21 cellular contexts compared by ENCODE assay signal in genomic region chr4:100869266-100869665, GRCh38.
A peak's percentile ranks its signal among the peaks of the same experiment; 100 is the strongest.
DNase-seq lines count a peak whose midpoint lies in the region; ATAC-seq and TF ChIP-seq lines count a peak whose summit lies in the region.
"Had no signal": no experiment of that assay in that cellular context is flagged by ENCODE, and none has a peak within 500 bp of the region (broad histone marks: within the 10 kb centered on the region; RNA-seq: fewer than 3 reads in every experiment).

No MANE protein-coding gene starts in this region.

- H2AFZ ChIP-seq in GM23338 (0 out of 2 replicates have a peak overlapping the region, but pooled peaks have one; percentile 7), OCI-LY1 (ENCODE audit: low read length) (peak overlapping the region; percentile 100)

- H3K27me3 Mint-ChIP-seq in GM23338 (ENCODE audit: insufficient read depth, low read depth, poor library complexity) (peaks cover 1% of the 10 kb centered on the region), HFFc6 (ENCODE audit: insufficient read depth) (peaks cover 2% of the 10 kb centered on the region)

- DNase-seq in GM23338 (ENCODE audit: low spot score) (no peak), epithelial cell of esophagus (ENCODE audit: low read depth) (peak; percentile 26), kidney tubule cell (ENCODE audit: low spot score) (peak; percentile 25), HuH-7 (ENCODE audit: low spot score) (no peak), NOMO-1 (lab: John Stamatoyannopoulos, UW; ENCODE audit: unreplicated experiment in 2 of 2) (no peak), NCI-H2227 treated with DMSO at 0.1 percent for 48 hours (lab: John Stamatoyannopoulos, UW) (no peak), HFFc6 (no peak)
- DNase-seq: CD4-positive, alpha-beta T cell; COR-L47; DMS79; GF-D8; Karpas-422; MV-4-11; NCI-H1105; NCI-H1436 treated with DMSO at 0.1 percent for 48 hours; NCI-H187 treated with DMSO at 0.1 percent for 48 hours; NCI-H526 treated with DMSO at 0.1 percent for 48 hours had no signal

- H3F3A ChIP-seq in GM23338 (replicated peaks; ENCODE audit: low read depth) = no peaks in the 10 kb centered on the region
- no peaks in the 10 kb centered on the region for H3F3A ChIP-seq in OCI-LY1 (ENCODE audit: insufficient read depth, low read length)

- peaks cover 2% of the 10 kb centered on the region for H3K9me3 Mint-ChIP-seq in GM23338
- no peaks in the 10 kb centered on the region; the same call in 1 of the 2 replicates for H3K9me3 Mint-ChIP-seq in HFFc6

- H3K79me2 ChIP-seq in GM23338 (replicated peaks; ENCODE audit: insufficient read depth) (no peaks in the 10 kb centered on the region), OCI-LY1 (ENCODE audit: insufficient read depth, low read length) (no peaks in the 10 kb centered on the region)

- H4K20me1 ChIP-seq in GM23338 (replicated peaks; ENCODE audit: insufficient read depth) (no peaks in the 10 kb centered on the region), OCI-LY1 (ENCODE audit: insufficient read depth, low read length) (no peaks in the 10 kb centered on the region)
- H4K20me1 ChIP-seq: BLaER1 had no signal

- H3K27ac Mint-ChIP-seq in GM23338 = no peak overlapping the region
- H3K27ac Mint-ChIP-seq in HFFc6 = no peak overlapping the region
- H3K27ac Mint-ChIP-seq: CD4-positive, alpha-beta T cell had no signal

- peaks cover 2% of the 10 kb centered on the region; the same call in 1 of the 3 replicates for H3K36me3 Mint-ChIP-seq in GM23338 (ENCODE audit: low read depth)
- H3K36me3 Mint-ChIP-seq in HFFc6 (ENCODE audit: low read depth) = no peaks in the 10 kb centered on the region

- H3K27me3 ChIP-seq in GM23338 (ENCODE audit: insufficient read depth) = no peaks in the 10 kb centered on the region
- no peaks in the 10 kb centered on the region for H3K27me3 ChIP-seq in OCI-LY1 (ENCODE audit: insufficient read depth, low read length)
- H3K27me3 ChIP-seq: BLaER1 had no signal

- no peak for ATAC-seq in GM23338
- ATAC-seq: SK-N-SH treated with all-trans-retinoic acid at 6 μM for 48 hours had no signal

- H3K27ac ChIP-seq in GM23338 (ENCODE audit: low read depth) = no peak overlapping the region
- peak overlapping the region; percentile 18 for H3K27ac ChIP-seq in OCI-LY1 (ENCODE audit: low read depth, low read length, poor library complexity, severe bottlenecking)
- H3K27ac ChIP-seq: BLaER1, HL-60 had no signal

- no peak overlapping the region for H3K4me2 ChIP-seq in GM23338
- H3K4me2 ChIP-seq in OCI-LY1 (ENCODE audit: low read length) = peak overlapping the region; percentile 88; the same call in 1 of the 2 replicates
- H3K4me2 ChIP-seq: BLaER1 had no signal

- H3K4me1 ChIP-seq in GM23338 (ENCODE audit: insufficient read depth) (0 out of 2 replicates have a peak, but pooled peaks cover 4% of the 10 kb centered on the region), OCI-LY1 (ENCODE audit: insufficient read depth, low read length, severe bottlenecking) (peaks cover 17% of the 10 kb centered on the region)
- H3K4me1 ChIP-seq: BLaER1 had no signal

- H3K4me1 Mint-ChIP-seq in GM23338 (peaks cover 2% of the 10 kb centered on the region; the same call in 2 of the 3 replicates), HFFc6 (ENCODE audit: low read depth) (no peaks in the 10 kb centered on the region)

- TF ChIP-seq CTCF in GM23338 (conservative IDR thresholded peaks at IDR 0.05; ENCODE audit: low read depth in 2 of 2) (no peak), OCI-LY1 (IDR thresholded peaks at IDR 0.05; ENCODE audit: low read length) (no peak), epithelial cell of esophagus (IDR thresholded peaks at IDR 0.05; ENCODE audit: insufficient read depth, low read depth, low read length, missing control alignments) (no peak), HFFc6 (IDR thresholded peaks at IDR 0.05) (no peak)

- H3K9ac ChIP-seq in OCI-LY1 (ENCODE audit: low read length) = no peak overlapping the region; the same call in 1 of the 2 replicates
- H3K9ac ChIP-seq: BLaER1 had no signal

- no peak overlapping the region for H3K4me3 Mint-ChIP-seq in GM23338
- no peak overlapping the region for H3K4me3 Mint-ChIP-seq in HFFc6
- H3K4me3 Mint-ChIP-seq: CD4-positive, alpha-beta T cell had no signal

- no peaks in the 10 kb centered on the region for H3K9me3 ChIP-seq in OCI-LY1 (ENCODE audit: low read length)
- H3K9me3 ChIP-seq: BLaER1 had no signal

- H3K4me3 ChIP-seq in GM23338 = no peak overlapping the region
- no peak overlapping the region for H3K4me3 ChIP-seq in OCI-LY1 (ENCODE audit: low read depth, low read length, poor library complexity, severe bottlenecking)
- no peak overlapping the region for H3K4me3 ChIP-seq in epithelial cell of esophagus (ENCODE audit: low read length)
- H3K4me3 ChIP-seq: BLaER1 had no signal

- H3K9me2 ChIP-seq in GM23338 (ENCODE audit: insufficient read depth) (no peaks in the 10 kb centered on the region; the same call in 1 of the 2 replicates), OCI-LY1 (ENCODE audit: low read depth, low read length) (no peaks in the 10 kb centered on the region)

- H3K36me3 ChIP-seq in GM23338 (ENCODE audit: insufficient read depth) (no peaks in the 10 kb centered on the region), OCI-LY1 (ENCODE audit: insufficient read depth, low read length) (no peaks in the 10 kb centered on the region)
- H3K36me3 ChIP-seq: BLaER1 had no signal

TF ChIP-seq in GM23338, 12 proteins besides CTCF, POLR2A, EP300 and RAD21 (continues in another document):
- no peak for TF ChIP-seq STAT1 (IDR thresholded peaks at IDR 0.05; ENCODE audit: unreplicated experiment)
- no peak for TF ChIP-seq ZNF462 (CRISPR knock-in tag; IDR thresholded peaks at IDR 0.05)
- TF ChIP-seq ZNF331 (CRISPR knock-in tag; IDR thresholded peaks at IDR 0.05; ENCODE audit: low read depth) = no peak
- TF ChIP-seq JUNB (IDR thresholded peaks at IDR 0.05; ENCODE audit: unreplicated experiment) = no peak
- TF ChIP-seq POLR2AphosphoS5 (IDR thresholded peaks at IDR 0.05; ENCODE audit: low read depth) = no peak
- no peak for TF ChIP-seq CREB1 (CRISPR knock-in tag; IDR thresholded peaks at IDR 0.05; ENCODE audit: low read depth)

Comparison
In these comparisons a context has a peak if more than half of its experiments do, and no peak if none do; other contexts are left out.
1. DNase-seq: peak in epithelial cell of esophagus (single experiment) and kidney tubule cell (single experiment); none in GM23338 (single experiment), HuH-7 (single experiment), NOMO-1 (0 of 2), NCI-H2227 treated with DMSO at 0.1 percent for 48 hours (single experiment) and HFFc6 (single experiment).